Comparison of ENCODE assay signal across 2 cellular contexts in the genomic region with DNA sequence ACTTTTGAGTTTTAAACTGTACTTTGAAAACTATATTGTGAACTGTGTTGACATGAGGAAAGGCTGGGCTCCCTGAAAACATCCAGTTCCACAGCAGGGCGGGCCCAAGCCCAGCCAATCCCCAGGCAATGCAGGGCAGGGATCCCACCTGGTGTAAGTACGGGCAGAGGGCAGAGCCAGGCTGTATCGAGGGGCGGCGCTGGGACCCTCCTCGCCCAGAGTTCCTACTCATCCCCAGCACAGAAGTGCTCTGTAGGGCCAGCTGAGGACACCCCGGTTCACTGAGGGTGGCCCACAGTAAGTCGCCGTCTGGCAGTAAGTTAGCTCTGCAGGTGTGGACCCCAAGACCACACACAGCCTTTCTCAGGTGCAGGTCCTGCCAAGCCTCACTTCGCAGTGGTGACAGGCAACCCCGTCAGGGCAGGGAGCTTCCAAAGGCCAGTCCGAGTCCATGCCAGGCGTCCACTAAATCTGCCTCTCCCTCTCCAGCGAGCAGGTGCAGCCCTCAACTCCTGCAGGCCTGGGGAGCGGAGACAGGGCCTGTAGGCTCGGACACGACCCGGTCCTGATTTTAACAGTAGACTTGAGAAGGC.
A peak's percentile ranks its signal among the peaks of the same experiment; 100 is the strongest.
TF ChIP-seq lines count a peak whose summit lies in the region.

No MANE protein-coding gene starts in this region.

TF ChIP-seq in A549, 52 proteins besides CTCF, POLR2A, EP300 and RAD21:
- no peak for TF ChIP-seq CHD4 (IDR thresholded peaks at IDR 0.05; ENCODE audit: borderline replicate concordance)
- TF ChIP-seq POLR2AphosphoS2 (conservative IDR thresholded peaks at IDR 0.05; ENCODE audit: low read length), result no peak
- TF ChIP-seq NFE2L2 (conservative IDR thresholded peaks at IDR 0.05; ENCODE audit: low read length), result no peak
- no peak for TF ChIP-seq SREBF2 (IDR thresholded peaks at IDR 0.05)
- TF ChIP-seq HOXB5 (CRISPR knock-in tag; IDR thresholded peaks at IDR 0.05), result no peak
- no peak for TF ChIP-seq MAFK (IDR thresholded peaks at IDR 0.05; ENCODE audit: partially characterized antibody)
- TF ChIP-seq NR3C1 (IDR thresholded peaks at IDR 0.05), result no peak
- no peak for TF ChIP-seq HDAC2 (IDR thresholded peaks at IDR 0.05)
- TF ChIP-seq PHF8 (IDR thresholded peaks at IDR 0.05; ENCODE audit: borderline replicate concordance, low read depth), result no peak
- TF ChIP-seq E2F6 (IDR thresholded peaks at IDR 0.05; ENCODE audit: borderline replicate concordance, low read depth), result no peak

TF ChIP-seq in HEK293, 187 proteins besides CTCF, POLR2A, EP300 and RAD21:
- TF ChIP-seq GLI2 (tag by site-specific recombination; IDR thresholded peaks at IDR 0.05; ENCODE audit: borderline replicate concordance, low read depth), result no peak
- TF ChIP-seq KLF1 (tag by site-specific recombination; IDR thresholded peaks at IDR 0.05), result 0 out of 2 replicates have a peak, but pooled peaks have one; percentile 1
- no peak for TF ChIP-seq ZNF248 (tag by site-specific recombination; IDR thresholded peaks at IDR 0.05)
- TF ChIP-seq SP3 (tag by site-specific recombination; IDR thresholded peaks at IDR 0.05), result no peak
- no peak for TF ChIP-seq ZNF112 (tag by site-specific recombination; IDR thresholded peaks at IDR 0.05)
- TF ChIP-seq ZNF548 (tag by site-specific recombination; IDR thresholded peaks at IDR 0.05), result no peak
